Comparison of ENCODE assay signal across 9 cellular contexts in the genomic region with DNA sequence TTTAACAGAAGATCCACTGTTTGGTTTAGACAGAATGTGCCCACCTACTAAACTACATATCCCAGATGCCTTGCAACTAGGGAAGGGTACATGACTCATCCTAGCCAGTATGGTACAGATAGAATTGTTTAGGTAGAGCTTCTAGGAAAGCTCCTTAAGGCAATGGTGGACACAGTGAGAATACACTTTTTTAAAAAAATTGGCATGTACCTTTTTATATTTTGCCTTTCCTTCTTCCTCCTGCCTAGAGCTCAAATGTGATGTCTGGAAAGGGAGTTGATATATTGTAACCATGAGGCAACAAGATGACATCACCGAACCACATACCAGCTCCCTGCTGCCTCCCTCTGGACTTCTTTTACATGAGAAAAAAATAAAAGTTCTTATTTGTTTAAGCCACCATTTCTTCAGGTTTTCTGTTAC. TPM values are rescaled to one million over a fixed set of nuclear protein-coding genes. Genes with fewer than 3 reads are reported as not detected.
DNase-seq lines count a peak whose midpoint lies in the region; ATAC-seq, FAIRE-seq and TF ChIP-seq lines count a peak whose summit lies in the region.
"Had no signal": no experiment of that assay in that cellular context is flagged by ENCODE, and none has a peak within 500 bp of the region (broad histone marks: within the 10 kb centered on the region; RNA-seq: fewer than 3 reads in every experiment).

No MANE protein-coding gene starts in this region.

- in situ Hi-C loops in KBM-7 (cut with MboI; ENCODE audit: low pct_unique_long_range_greater_than_20kb, low sequenced_read_pairs): no loop called here

- no peak overlapping the region for H3K27ac Mint-ChIP-seq in stimulated activated naive B cell treated with anti-CD40 and anti-IgM and Interleukin-4, amounts not matched to agents 10 μg/mL and 1 μg/mL and 100 μg/mL, for 72 hours

- intact Hi-C loops in body of pancreas (cut with DNase I) (no loop called here), pancreas (cut with DNase I) (no loop called here)

- DNase-seq in KBM-7 (peak; percentile 74), body of pancreas (peak in 2 of 4 donors; percentile 27 to 35), pancreas (no peak), NCI-H345 treated with DMSO at 0.1 percent for 48 hours (lab: John Stamatoyannopoulos, UW; ENCODE audit: unreplicated experiment) (no peak)
- DNase-seq in activated effector memory CD4-positive, alpha-beta T cell treated with anti-CD3 and anti-CD28 coated beads, Interleukin-2, amount 50 U/mL, for 16 hours: no peak
- no peak for DNase-seq in activated CD8-positive, alpha-beta memory T cell treated with anti-CD3 and anti-CD28 coated beads for 24 hours
- no peak for DNase-seq in stimulated activated naive B cell treated with anti-CD40 and anti-IgM and Interleukin-4, amounts not matched to agents 10 μg/mL and 1 μg/mL and 100 μg/mL, for 72 hours
- DNase-seq: left cardiac atrium had no signal

- FAIRE-seq in pancreas (lab: Jason Lieb, UNC): no peak

- peak in 3 of 7 experiments; percentile 24 to 49 (median 26) for TF ChIP-seq CTCF in body of pancreas (IDR thresholded peaks at IDR 0.05)
- no peak for TF ChIP-seq CTCF in pancreas (IDR thresholded peaks at IDR 0.05)

- no peaks in the 10 kb centered on the region for H3K4me1 ChIP-seq in body of pancreas
- no peaks in the 10 kb centered on the region for H3K4me1 ChIP-seq in pancreas

- H3K9me3 Mint-ChIP-seq in stimulated activated naive B cell treated with anti-CD40 and anti-IgM and Interleukin-4, amounts not matched to agents 10 μg/mL and 1 μg/mL and 100 μg/mL, for 72 hours: no peaks in the 10 kb centered on the region

- H3K36me3 Mint-ChIP-seq in stimulated activated naive B cell treated with anti-CD40 and anti-IgM and Interleukin-4, amounts not matched to agents 10 μg/mL and 1 μg/mL and 100 μg/mL, for 72 hours: no peaks in the 10 kb centered on the region

- H3K36me3 ChIP-seq in body of pancreas (replicated peaks in 1 of 2; ENCODE audit: insufficient read depth in 1 of 2, low read depth in 2 of 2) (no peaks in the 10 kb centered on the region), pancreas (no peaks in the 10 kb centered on the region)

- H3K4me3 ChIP-seq in body of pancreas (no peak overlapping the region), pancreas (no peak overlapping the region)

- 52 to 53% methylated on average over 1 of the region's 1 CpG for WGBS in body of pancreas, 2 donors
- 51 to 71% methylated on average over 1 of the region's 1 CpG for WGBS in pancreas, 2 donors

- H3K9me3 ChIP-seq in body of pancreas (no peaks in the 10 kb centered on the region), pancreas (no peaks in the 10 kb centered on the region)

- no peak for TF ChIP-seq POLR2A in body of pancreas (IDR thresholded peaks at IDR 0.05)

- peaks cover 0 to 4% of the 10 kb centered on the region in 2 donors for H3K27me3 Mint-ChIP-seq in stimulated activated naive B cell treated with anti-CD40 and anti-IgM and Interleukin-4, amounts not matched to agents 10 μg/mL and 1 μg/mL and 100 μg/mL, for 72 hours

- no peak overlapping the region for H3K4me3 Mint-ChIP-seq in stimulated activated naive B cell treated with anti-CD40 and anti-IgM and Interleukin-4, amounts not matched to agents 10 μg/mL and 1 μg/mL and 100 μg/mL, for 72 hours

- no peak overlapping the region for H3K27ac ChIP-seq in body of pancreas
- no peak overlapping the region for H3K27ac ChIP-seq in pancreas

- ATAC-seq in GM18502 (IDR thresholded peaks at IDR 0.05; ENCODE audit: poor library complexity, unreplicated experiment) (peak; percentile 52), body of pancreas (peak; percentile 80), pancreas (peak; percentile 53 to 78 (median 61))
- no peak for ATAC-seq in stimulated activated naive B cell treated with anti-CD40 and anti-IgM and Interleukin-4, amounts not matched to agents 10 μg/mL and 1 μg/mL and 100 μg/mL, for 72 hours (replicated peaks)

- no peaks in the 10 kb centered on the region for H3K4me1 Mint-ChIP-seq in stimulated activated naive B cell treated with anti-CD40 and anti-IgM and Interleukin-4, amounts not matched to agents 10 μg/mL and 1 μg/mL and 100 μg/mL, for 72 hours

- H3K27me3 ChIP-seq in body of pancreas: no peaks in the 10 kb centered on the region
- H3K27me3 ChIP-seq in pancreas: no peaks in the 10 kb centered on the region

RNA-seq across cellular contexts. Expression of a gene that starts 14.4 kb away (rescaled TPM):
- total RNA-seq in body of pancreas: 1 to 10 TPM in 1 of 2 donors, under 1 TPM in 1; 0.52 to 1.3 TPM
- total RNA-seq in pancreas: under 1 TPM; 0.09 to 0.76 (median 0.25) TPM
- polyA plus RNA-seq in pancreas: 1 to 10 TPM in 1 of 2 donors, under 1 TPM in 1; 0.23 to 2.0 TPM

Comparison
In these comparisons a context has a peak if more than half of its experiments do, and no peak if none do; other contexts are left out.
1. ATAC-seq: peak in GM18502 (single experiment), body of pancreas (single experiment) and pancreas (4 of 4); none in stimulated activated naive B cell treated with anti-CD40 and anti-IgM and Interleukin-4, amounts not matched to agents 10 μg/mL and 1 μg/mL and 100 μg/mL, for 72 hours (0 of 2).